In genomic region chr15:95596487-95596886, GRCh38 we compare ENCODE assay signal across 13 cellular contexts.
"Had no signal": no experiment of that assay in that cellular context is flagged by ENCODE, and none has a peak within 500 bp of the region (broad histone marks: within the 10 kb centered on the region; RNA-seq: fewer than 3 reads in every experiment).

No MANE protein-coding gene starts in this region.

- H3K9ac ChIP-seq: SK-N-SH had no signal

- H3K27me3 ChIP-seq: heart right ventricle, left lung, neutrophil, right lobe of liver, spleen, tibial nerve had no signal

- H3K4me2 ChIP-seq: SK-N-SH had no signal

- H3K4me1 ChIP-seq: left lung, spleen had no signal

- H3K27ac ChIP-seq: heart right ventricle, left lung, neutrophil, right lobe of liver, spleen had no signal

- H3K4me3 ChIP-seq: heart right ventricle, left lung, right lobe of liver, spleen had no signal

- H3K36me3 ChIP-seq: heart right ventricle, left lung, neutrophil, right lobe of liver, spleen, tibial nerve had no signal

- DNase-seq: activated CD4-positive, alpha-beta T cell treated with anti-CD3 and anti-CD28 coated beads, Interleukin-2, amount 50 U/mL, for 1 hour; activated CD4-positive, CD25-positive, alpha-beta regulatory T cell; activated naive CD4-positive, alpha-beta T cell treated with anti-CD3 and anti-CD28 coated beads for 36 hours; activated T-cell treated with anti-CD3 and anti-CD28 coated beads for 4 hours; heart right ventricle; left lung; right lobe of liver; SK-N-SH; spleen; stimulated activated CD4-positive, alpha-beta T cell treated with anti-CD3 and anti-CD28 coated beads, Interleukin-1b, Interleukin-23, amount 100 ng/mL, for 48 hours; T-helper 17 cell had no signal
